27 cellular contexts compared by ENCODE assay signal in the genomic region with DNA sequence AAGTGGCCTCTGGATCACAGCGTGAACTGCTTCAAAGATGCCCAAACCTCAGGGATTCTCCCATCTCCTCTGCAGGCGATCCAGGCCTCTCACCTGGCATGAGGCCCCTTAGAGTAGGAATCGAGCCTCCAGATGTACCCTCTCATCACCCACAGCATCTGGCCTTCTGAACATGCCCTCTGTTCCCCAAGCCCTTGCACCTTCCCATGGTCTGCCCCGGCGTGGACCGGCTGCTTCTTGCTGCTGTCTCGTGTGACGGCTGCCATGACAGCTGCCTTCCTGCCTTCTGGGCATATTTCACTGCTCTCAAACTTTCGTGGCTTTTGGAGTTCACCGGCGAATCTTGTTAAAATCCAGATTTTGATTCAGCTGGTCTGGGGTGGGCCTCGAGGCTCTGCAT.
"Had no signal": no experiment of that assay in that cellular context is flagged by ENCODE, and none has a peak within 500 bp of the region (broad histone marks: within the 10 kb centered on the region; RNA-seq: fewer than 3 reads in every experiment).

No MANE protein-coding gene starts in this region.

- H3K36me3 Mint-ChIP-seq: naive B cell had no signal

- H3K4me3 ChIP-seq: breast epithelium, colonic mucosa, dorsolateral prefrontal cortex, neural progenitor cell, skin epidermis, suprapubic skin, upper lobe of left lung had no signal

- DNase-seq: activated B cell treated with CpG ODN at 0.5 μM for 24 hours; activated CD4-positive, alpha-beta T cell treated with anti-CD3 and anti-CD28 coated beads, Interleukin-2, amount 50 U/mL, for 1 hour; activated CD8-positive, alpha-beta T cell treated with anti-CD3 and anti-CD28 coated beads for 36 hours; activated gamma-delta T cell treated with Interleukin-2 at 50 U/mL for 16 hours; activated naive CD4-positive, alpha-beta T cell treated with anti-CD3 and anti-CD28 coated beads, Interleukin-2, amount 50 U/mL, for 16 hours; activated T-cell treated with anti-CD3 and anti-CD28 coated beads, Interleukin-2, amount 50 U/mL, for 4 hours; amniotic stem cell; colonic mucosa; dorsolateral prefrontal cortex; foreskin fibroblast; hippocampal formation; left cardiac atrium; naive B cell; occipital lobe; posterior cingulate gyrus; stimulated activated CD4-positive, alpha-beta T cell treated with anti-CD3 and anti-CD28 coated beads, Interleukin-12 subunit alpha, Interleukin-12 subunit beta, amount 100 ng/mL, for 4 hours; stimulated activated CD4-positive, alpha-beta T cell treated with anti-CD3 and anti-CD28 coated beads, Interleukin-4, amount 100 ng/mL, for 1 hour; T-helper 1 cell had no signal

- H3K4me1 ChIP-seq: breast epithelium, colonic mucosa, neural progenitor cell, suprapubic skin had no signal

- H3K4me3 Mint-ChIP-seq: activated B cell treated with CpG ODN at 0.5 μM for 24 hours; activated CD8-positive, alpha-beta T cell treated with anti-CD3 and anti-CD28 coated beads for 36 hours; activated T-cell treated with anti-CD3 and anti-CD28 coated beads, Interleukin-2, amount 50 U/mL, for 4 hours; activated T-helper 17 cell treated with anti-CD3 and anti-CD28 coated beads, Interleukin-2, amount 50 U/mL, for 72 hours; central memory CD8-positive, alpha-beta T cell; mesothelial cell of epicardium; naive B cell; neural progenitor cell; T-helper 2 cell treated with Interferon-gamma antibody and Interleukin-4, amounts not matched to agents 5 μg/mL and 100 μg/mL, for 36 hours had no signal

- H3K27ac ChIP-seq: breast epithelium, colonic mucosa, neural progenitor cell, skin epidermis, suprapubic skin had no signal

- H3K27ac Mint-ChIP-seq: activated B cell treated with CpG ODN at 0.5 μM for 24 hours; activated CD8-positive, alpha-beta T cell treated with anti-CD3 and anti-CD28 coated beads for 36 hours; activated T-helper 17 cell treated with anti-CD3 and anti-CD28 coated beads, Interleukin-2, amount 50 U/mL, for 72 hours; mesothelial cell of epicardium; naive B cell; neural progenitor cell; T-helper 2 cell treated with Interferon-gamma antibody and Interleukin-4, amounts not matched to agents 5 μg/mL and 100 μg/mL, for 36 hours had no signal

- H3K4me1 Mint-ChIP-seq: activated B cell treated with CpG ODN at 0.5 μM for 24 hours; activated T-helper 17 cell treated with anti-CD3 and anti-CD28 coated beads, Interleukin-2, amount 50 U/mL, for 72 hours; central memory CD8-positive, alpha-beta T cell; naive B cell had no signal

- H3K27me3 Mint-ChIP-seq: activated B cell treated with CpG ODN at 0.5 μM for 24 hours; central memory CD8-positive, alpha-beta T cell had no signal

- H3K9me3 Mint-ChIP-seq: activated B cell treated with CpG ODN at 0.5 μM for 24 hours; activated CD8-positive, alpha-beta T cell treated with anti-CD3 and anti-CD28 coated beads for 36 hours; activated T-cell treated with anti-CD3 and anti-CD28 coated beads, Interleukin-2, amount 50 U/mL, for 4 hours; activated T-helper 17 cell treated with anti-CD3 and anti-CD28 coated beads, Interleukin-2, amount 50 U/mL, for 72 hours; central memory CD8-positive, alpha-beta T cell; mesothelial cell of epicardium; T-helper 2 cell treated with Interferon-gamma antibody and Interleukin-4, amounts not matched to agents 5 μg/mL and 100 μg/mL, for 36 hours had no signal

- H3K9me3 ChIP-seq: breast epithelium, colonic mucosa, suprapubic skin, upper lobe of left lung had no signal

- ATAC-seq: activated CD8-positive, alpha-beta T cell treated with anti-CD3 and anti-CD28 coated beads for 36 hours; activated T-cell treated with anti-CD3 and anti-CD28 coated beads, Interleukin-2, amount 50 U/mL, for 4 hours; activated T-helper 17 cell treated with anti-CD3 and anti-CD28 coated beads, Interleukin-2, amount 50 U/mL, for 72 hours; left cardiac atrium had no signal

- H3K36me3 ChIP-seq: breast epithelium, colonic mucosa, neural progenitor cell had no signal

- H3K27me3 ChIP-seq: breast epithelium, colonic mucosa, dorsolateral prefrontal cortex, neural progenitor cell, suprapubic skin, upper lobe of left lung had no signal
